1 cellular context compared by ENCODE assay signal in genomic region chr1:229342902-229343587, GRCh38.
TF ChIP-seq lines count a peak whose summit lies in the region.

A gene with protein sequence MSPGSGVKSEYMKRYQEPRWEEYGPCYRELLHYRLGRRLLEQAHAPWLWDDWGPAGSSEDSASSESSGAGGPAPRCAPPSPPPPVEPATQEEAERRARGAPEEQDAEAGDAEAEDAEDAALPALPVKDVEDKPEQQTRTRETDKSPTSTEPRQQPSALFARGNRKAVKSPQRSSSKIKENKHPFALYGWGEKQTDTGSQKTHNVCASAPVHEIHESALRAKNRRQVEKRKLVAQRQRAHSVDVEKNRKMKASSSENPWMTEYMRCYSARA (minus strand): TSS chr1:229343047. CDS start chr1:229342465, 582 bp downstream.

TF ChIP-seq in K562, 482 proteins besides CTCF, POLR2A, EP300 and RAD21 (continued from another document and continues in another):
- TF ChIP-seq, protein P1, sequence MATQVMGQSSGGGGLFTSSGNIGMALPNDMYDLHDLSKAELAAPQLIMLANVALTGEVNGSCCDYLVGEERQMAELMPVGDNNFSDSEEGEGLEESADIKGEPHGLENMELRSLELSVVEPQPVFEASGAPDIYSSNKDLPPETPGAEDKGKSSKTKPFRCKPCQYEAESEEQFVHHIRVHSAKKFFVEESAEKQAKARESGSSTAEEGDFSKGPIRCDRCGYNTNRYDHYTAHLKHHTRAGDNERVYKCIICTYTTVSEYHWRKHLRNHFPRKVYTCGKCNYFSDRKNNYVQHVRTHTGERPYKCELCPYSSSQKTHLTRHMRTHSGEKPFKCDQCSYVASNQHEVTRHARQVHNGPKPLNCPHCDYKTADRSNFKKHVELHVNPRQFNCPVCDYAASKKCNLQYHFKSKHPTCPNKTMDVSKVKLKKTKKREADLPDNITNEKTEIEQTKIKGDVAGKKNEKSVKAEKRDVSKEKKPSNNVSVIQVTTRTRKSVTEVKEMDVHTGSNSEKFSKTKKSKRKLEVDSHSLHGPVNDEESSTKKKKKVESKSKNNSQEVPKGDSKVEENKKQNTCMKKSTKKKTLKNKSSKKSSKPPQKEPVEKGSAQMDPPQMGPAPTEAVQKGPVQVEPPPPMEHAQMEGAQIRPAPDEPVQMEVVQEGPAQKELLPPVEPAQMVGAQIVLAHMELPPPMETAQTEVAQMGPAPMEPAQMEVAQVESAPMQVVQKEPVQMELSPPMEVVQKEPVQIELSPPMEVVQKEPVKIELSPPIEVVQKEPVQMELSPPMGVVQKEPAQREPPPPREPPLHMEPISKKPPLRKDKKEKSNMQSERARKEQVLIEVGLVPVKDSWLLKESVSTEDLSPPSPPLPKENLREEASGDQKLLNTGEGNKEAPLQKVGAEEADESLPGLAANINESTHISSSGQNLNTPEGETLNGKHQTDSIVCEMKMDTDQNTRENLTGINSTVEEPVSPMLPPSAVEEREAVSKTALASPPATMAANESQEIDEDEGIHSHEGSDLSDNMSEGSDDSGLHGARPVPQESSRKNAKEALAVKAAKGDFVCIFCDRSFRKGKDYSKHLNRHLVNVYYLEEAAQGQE (CRISPR knock-in tag; IDR thresholded peaks at IDR 0.05; ENCODE audit: low read depth) = peak; percentile 65; the same call in 1 of the 2 replicates
- TF ChIP-seq ZNF444 (CRISPR knock-in tag; IDR thresholded peaks at IDR 0.05) (no peak), KLF10 (CRISPR knock-in tag; IDR thresholded peaks at IDR 0.05) (no peak), RCOR1 (IDR thresholded peaks at IDR 0.05; ENCODE audit: borderline replicate concordance in 1 of 2, low read depth in 2 of 2, low read length in 2 of 2) (no peak), ZNF347 (CRISPR knock-in tag; IDR thresholded peaks at IDR 0.05; ENCODE audit: low read depth) (no peak), GATA2 (CRISPR knock-in tag; IDR thresholded peaks at IDR 0.05) (peak; percentile 73), TEAD2 (tag; IDR thresholded peaks at IDR 0.05) (no peak), AFF1 (IDR thresholded peaks at IDR 0.05; ENCODE audit: low read depth in 1 of 2, partially characterized antibody in 2 of 2) (no peak), MCM7 (IDR thresholded peaks at IDR 0.05) (no peak), SPI1 (IDR thresholded peaks at IDR 0.05; ENCODE audit: borderline replicate concordance, low read depth, low read length) (no peak), RBM25 (IDR thresholded peaks at IDR 0.05; ENCODE audit: low read depth, low read length, severe bottlenecking) (no peak), ZNF436 (CRISPR knock-in tag; IDR thresholded peaks at IDR 0.05) (no peak), MBD2 (IDR thresholded peaks at IDR 0.05; ENCODE audit: borderline replicate concordance, low read depth) (no peak), ZEB2 (IDR thresholded peaks at IDR 0.05) (no peak), CREB1 (IDR thresholded peaks at IDR 0.05) (no peak), CREB1 (CRISPR knock-in tag; IDR thresholded peaks at IDR 0.05) (0 out of 2 replicates have a peak, but pooled peaks have one; percentile 23), IRF2 (CRISPR knock-in tag; IDR thresholded peaks at IDR 0.05) (0 out of 2 replicates have a peak, but pooled peaks have one; percentile 39), ZNF79 (CRISPR knock-in tag; IDR thresholded peaks at IDR 0.05; ENCODE audit: low read depth) (no peak), FOXA3 (CRISPR knock-in tag; conservative IDR thresholded peaks at IDR 0.05 in 1 of 2, IDR thresholded peaks at IDR 0.05 in 1 of 2) (no peak), ZNF431 (CRISPR knock-in tag; IDR thresholded peaks at IDR 0.05) (0 out of 2 replicates have a peak, but pooled peaks have one; percentile 51), TFAM (CRISPR knock-in tag; conservative IDR thresholded peaks at IDR 0.05) (no peak), ZNF239 (CRISPR knock-in tag; IDR thresholded peaks at IDR 0.05) (no peak), ZNF445 (CRISPR knock-in tag; IDR thresholded peaks at IDR 0.05; ENCODE audit: low read depth) (no peak), ZNF644 (tag; IDR thresholded peaks at IDR 0.05; ENCODE audit: low read depth) (no peak), THAP7 (CRISPR knock-in tag; IDR thresholded peaks at IDR 0.05) (peak; percentile 79), TCF3 (CRISPR knock-in tag; IDR thresholded peaks at IDR 0.05) (no peak), SRSF7 (optimal IDR thresholded peaks at IDR 0.05; ENCODE audit: low read depth, low read length) (no peak), CEBPG (CRISPR knock-in tag; IDR thresholded peaks at IDR 0.05) (no peak), CEBPG (tag; conservative IDR thresholded peaks at IDR 0.05 in 1 of 2, IDR thresholded peaks at IDR 0.05 in 1 of 2) (no peak), SMARCE1 (IDR thresholded peaks at IDR 0.05) (no peak), ELF2 (CRISPR knock-in tag; IDR thresholded peaks at IDR 0.05) (peak; percentile 67; the same call in 1 of the 2 replicates), HDAC6 (IDR thresholded peaks at IDR 0.05; ENCODE audit: low read depth, low read length) (0 out of 2 replicates have a peak, but pooled peaks have one; percentile 69)
- TF ChIP-seq, protein P2, sequence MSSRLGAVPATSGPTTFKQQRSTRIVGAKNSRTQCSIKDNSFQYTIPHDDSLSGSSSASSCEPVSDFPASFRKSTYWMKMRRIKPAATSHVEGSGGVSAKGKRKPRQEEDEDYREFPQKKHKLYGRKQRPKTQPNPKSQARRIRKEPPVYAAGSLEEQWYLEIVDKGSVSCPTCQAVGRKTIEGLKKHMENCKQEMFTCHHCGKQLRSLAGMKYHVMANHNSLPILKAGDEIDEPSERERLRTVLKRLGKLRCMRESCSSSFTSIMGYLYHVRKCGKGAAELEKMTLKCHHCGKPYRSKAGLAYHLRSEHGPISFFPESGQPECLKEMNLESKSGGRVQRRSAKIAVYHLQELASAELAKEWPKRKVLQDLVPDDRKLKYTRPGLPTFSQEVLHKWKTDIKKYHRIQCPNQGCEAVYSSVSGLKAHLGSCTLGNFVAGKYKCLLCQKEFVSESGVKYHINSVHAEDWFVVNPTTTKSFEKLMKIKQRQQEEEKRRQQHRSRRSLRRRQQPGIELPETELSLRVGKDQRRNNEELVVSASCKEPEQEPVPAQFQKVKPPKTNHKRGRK (tag; IDR thresholded peaks at IDR 0.05) = no peak
- TF ChIP-seq, protein P3, sequence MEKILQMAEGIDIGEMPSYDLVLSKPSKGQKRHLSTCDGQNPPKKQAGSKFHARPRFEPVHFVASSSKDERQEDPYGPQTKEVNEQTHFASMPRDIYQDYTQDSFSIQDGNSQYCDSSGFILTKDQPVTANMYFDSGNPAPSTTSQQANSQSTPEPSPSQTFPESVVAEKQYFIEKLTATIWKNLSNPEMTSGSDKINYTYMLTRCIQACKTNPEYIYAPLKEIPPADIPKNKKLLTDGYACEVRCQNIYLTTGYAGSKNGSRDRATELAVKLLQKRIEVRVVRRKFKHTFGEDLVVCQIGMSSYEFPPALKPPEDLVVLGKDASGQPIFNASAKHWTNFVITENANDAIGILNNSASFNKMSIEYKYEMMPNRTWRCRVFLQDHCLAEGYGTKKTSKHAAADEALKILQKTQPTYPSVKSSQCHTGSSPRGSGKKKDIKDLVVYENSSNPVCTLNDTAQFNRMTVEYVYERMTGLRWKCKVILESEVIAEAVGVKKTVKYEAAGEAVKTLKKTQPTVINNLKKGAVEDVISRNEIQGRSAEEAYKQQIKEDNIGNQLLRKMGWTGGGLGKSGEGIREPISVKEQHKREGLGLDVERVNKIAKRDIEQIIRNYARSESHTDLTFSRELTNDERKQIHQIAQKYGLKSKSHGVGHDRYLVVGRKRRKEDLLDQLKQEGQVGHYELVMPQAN (IDR thresholded peaks at IDR 0.05; ENCODE audit: borderline replicate concordance) = no peak
- TF ChIP-seq, protein P4, sequence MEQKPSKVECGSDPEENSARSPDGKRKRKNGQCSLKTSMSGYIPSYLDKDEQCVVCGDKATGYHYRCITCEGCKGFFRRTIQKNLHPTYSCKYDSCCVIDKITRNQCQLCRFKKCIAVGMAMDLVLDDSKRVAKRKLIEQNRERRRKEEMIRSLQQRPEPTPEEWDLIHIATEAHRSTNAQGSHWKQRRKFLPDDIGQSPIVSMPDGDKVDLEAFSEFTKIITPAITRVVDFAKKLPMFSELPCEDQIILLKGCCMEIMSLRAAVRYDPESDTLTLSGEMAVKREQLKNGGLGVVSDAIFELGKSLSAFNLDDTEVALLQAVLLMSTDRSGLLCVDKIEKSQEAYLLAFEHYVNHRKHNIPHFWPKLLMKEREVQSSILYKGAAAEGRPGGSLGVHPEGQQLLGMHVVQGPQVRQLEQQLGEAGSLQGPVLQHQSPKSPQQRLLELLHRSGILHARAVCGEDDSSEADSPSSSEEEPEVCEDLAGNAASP (IDR thresholded peaks at IDR 0.05) = no peak
- TF ChIP-seq, protein P5, sequence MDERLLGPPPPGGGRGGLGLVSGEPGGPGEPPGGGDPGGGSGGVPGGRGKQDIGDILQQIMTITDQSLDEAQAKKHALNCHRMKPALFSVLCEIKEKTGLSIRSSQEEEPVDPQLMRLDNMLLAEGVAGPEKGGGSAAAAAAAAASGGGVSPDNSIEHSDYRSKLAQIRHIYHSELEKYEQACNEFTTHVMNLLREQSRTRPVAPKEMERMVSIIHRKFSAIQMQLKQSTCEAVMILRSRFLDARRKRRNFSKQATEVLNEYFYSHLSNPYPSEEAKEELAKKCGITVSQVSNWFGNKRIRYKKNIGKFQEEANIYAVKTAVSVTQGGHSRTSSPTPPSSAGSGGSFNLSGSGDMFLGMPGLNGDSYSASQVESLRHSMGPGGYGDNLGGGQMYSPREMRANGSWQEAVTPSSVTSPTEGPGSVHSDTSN (CRISPR knock-in tag; IDR thresholded peaks at IDR 0.05; ENCODE audit: low read depth) = no peak
- TF ChIP-seq, protein P5 (tag; conservative IDR thresholded peaks at IDR 0.05; ENCODE audit: low read depth) = no peak
- TF ChIP-seq, protein P6, sequence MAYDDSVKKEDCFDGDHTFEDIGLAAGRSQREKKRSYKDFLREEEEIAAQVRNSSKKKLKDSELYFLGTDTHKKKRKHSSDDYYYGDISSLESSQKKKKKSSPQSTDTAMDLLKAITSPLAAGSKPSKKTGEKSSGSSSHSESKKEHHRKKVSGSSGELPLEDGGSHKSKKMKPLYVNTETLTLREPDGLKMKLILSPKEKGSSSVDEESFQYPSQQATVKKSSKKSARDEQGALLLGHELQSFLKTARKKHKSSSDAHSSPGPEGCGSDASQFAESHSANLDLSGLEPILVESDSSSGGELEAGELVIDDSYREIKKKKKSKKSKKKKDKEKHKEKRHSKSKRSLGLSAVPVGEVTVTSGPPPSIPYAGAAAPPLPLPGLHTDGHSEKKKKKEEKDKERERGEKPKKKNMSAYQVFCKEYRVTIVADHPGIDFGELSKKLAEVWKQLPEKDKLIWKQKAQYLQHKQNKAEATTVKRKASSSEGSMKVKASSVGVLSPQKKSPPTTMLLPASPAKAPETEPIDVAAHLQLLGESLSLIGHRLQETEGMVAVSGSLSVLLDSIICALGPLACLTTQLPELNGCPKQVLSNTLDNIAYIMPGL (CRISPR knock-in tag; IDR thresholded peaks at IDR 0.05) = no peak
